32 cellular contexts compared by ENCODE assay signal in the genomic region with DNA sequence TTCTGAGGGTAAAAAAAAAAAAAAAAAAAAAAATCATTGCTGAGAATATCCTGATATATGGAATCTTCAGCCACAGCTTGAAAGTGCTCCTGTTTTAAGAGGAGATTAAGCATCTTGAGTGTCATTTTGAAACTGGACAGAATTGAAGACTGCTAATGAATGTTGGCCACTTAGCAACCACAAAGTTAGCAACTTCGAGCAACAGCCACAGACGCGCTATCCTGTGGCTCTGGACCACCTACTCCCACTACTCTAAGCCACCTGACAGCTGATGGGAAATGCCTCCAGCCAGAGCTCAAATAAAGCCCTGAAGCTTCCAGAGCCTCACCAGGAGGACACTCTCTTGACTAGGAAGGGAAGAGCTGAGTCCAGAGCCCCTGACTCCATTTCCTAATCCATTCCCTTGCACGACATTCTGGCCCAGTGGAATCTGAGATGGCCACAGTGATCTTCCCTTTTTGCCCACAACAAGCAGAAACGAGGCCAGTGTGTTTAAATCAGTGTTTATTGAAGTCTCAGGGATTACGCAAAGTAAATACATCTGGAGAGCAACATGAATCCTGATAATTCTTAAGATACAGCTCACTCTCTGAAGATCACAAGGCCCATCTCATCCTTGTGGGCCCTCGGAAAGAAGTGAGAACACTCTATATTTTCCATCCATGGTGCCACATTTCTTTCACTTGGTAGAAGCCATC. TPM values are rescaled to one million over a fixed set of nuclear protein-coding genes. Genes with fewer than 3 reads are reported as not detected.
DNase-seq lines count a peak whose midpoint lies in the region; ATAC-seq, FAIRE-seq and TF ChIP-seq lines count a peak whose summit lies in the region.
"Had no signal": no experiment of that assay in that cellular context is flagged by ENCODE, and none has a peak within 500 bp of the region (broad histone marks: within the 10 kb centered on the region; RNA-seq: fewer than 3 reads in every experiment).

No MANE protein-coding gene starts in this region.

- H3K27ac ChIP-seq in GM12878 (ENCODE audit: control insufficient read depth, insufficient read depth) (no peak overlapping the region), right lobe of liver (no peak overlapping the region), caudate nucleus (ENCODE audit: low read depth, low read length) (no peak overlapping the region), gastroesophageal sphincter (no peak overlapping the region), A673 (ENCODE audit: low read depth, low read length, poor library complexity, severe bottlenecking) (no peak overlapping the region)
- H3K27ac ChIP-seq: HL-60, thyroid gland had no signal

- H3K27me3 Mint-ChIP-seq in effector memory CD8-positive, alpha-beta T cell, result peaks cover 15 to 22% of the 10 kb centered on the region in 2 donors

- in situ Hi-C loops in GM12878 (cut with MboI), result no loop called here

- H3K27ac Mint-ChIP-seq in effector memory CD8-positive, alpha-beta T cell, result no peak overlapping the region
- H3K27ac Mint-ChIP-seq: activated CD8-positive, alpha-beta memory T cell treated with anti-CD3 and anti-CD28 coated beads, Interleukin-2, amount 10 ng/mL, durations not matched to agents 7 days and 5 days; activated naive CD4-positive, alpha-beta T cell treated with anti-CD3 and anti-CD28 coated beads for 36 hours; CD8-positive, alpha-beta T cell; HFFc6; stimulated activated naive CD8-positive, alpha-beta T cell treated with anti-CD3 and anti-CD28 coated beads, Interleukin-15, amount 100 ng/mL, for 72 hours; T-helper 2 cell treated with Interferon-gamma antibody and Interleukin-4, amounts not matched to agents 5 μg/mL and 100 μg/mL, for 36 hours had no signal

- intact Hi-C loops in GM12878 (cut with micrococcal nuclease; ENCODE audit: unreplicated experiment) (no loop called here), right lobe of liver (cut with DNase I) (loop anchor here in 1 of 2 donors (10.0 kb wide), 1 partner anchor 53 kb away; no protein-coding TSS in a partner anchor), A673 (cut with micrococcal nuclease; ENCODE audit: unreplicated experiment) (no loop called here)

- no peaks in the 10 kb centered on the region for H3K36me3 ChIP-seq in GM12878 (ENCODE audit: control insufficient read depth in 2 of 2, insufficient read depth in 2 of 2, low read length in 1 of 2)
- H3K36me3 ChIP-seq in right lobe of liver, result no peaks in the 10 kb centered on the region
- no peaks in the 10 kb centered on the region for H3K36me3 ChIP-seq in gastroesophageal sphincter
- H3K36me3 ChIP-seq in A673 (ENCODE audit: insufficient read depth, low read length, poor library complexity, severe bottlenecking), result no peaks in the 10 kb centered on the region
- H3K36me3 ChIP-seq: thyroid gland had no signal

- BruUV-seq in GM12878 (replicated peaks; lab: Mats Ljungman, UMichigan), result no TSS peak
- no TSS peak for BruUV-seq in A673 (replicated peaks; lab: Mats Ljungman, UMichigan)

- H3K4me1 ChIP-seq in GM12878 (ENCODE audit: control insufficient read depth, insufficient read depth, low read length), result no peaks in the 10 kb centered on the region
- H3K4me1 ChIP-seq in right lobe of liver, result peaks cover 0 to 4% (median 0%) of the 10 kb centered on the region in 4 donors
- H3K4me1 ChIP-seq in gastroesophageal sphincter, result no peaks in the 10 kb centered on the region
- H3K4me1 ChIP-seq in A673 (ENCODE audit: insufficient read depth, low read length, poor library complexity, severe bottlenecking), result no peaks in the 10 kb centered on the region
- H3K4me1 ChIP-seq: thyroid gland had no signal

- CTCF ChIA-PET in GM12878 (lab: Yijun Ruan, JAX), result interaction anchor here (0.5 to 0.7 kb wide), 2 partner anchors 121 to 781 kb away, joined by 3 to 4 read pairs; no protein-coding TSS in a partner anchor
- CTCF ChIA-PET in A673 (lab: Charles Lee), result no interaction called here

- peak; percentile 14 for DNase-seq in AG09309 (ENCODE audit: low read depth)
- peak; percentile 2 for DNase-seq in HS-5 (ENCODE audit: low read depth)
- DNase-seq in GM12878 (ENCODE audit: low read depth, low spot score), result no peak
- no peak for DNase-seq in right lobe of liver
- DNase-seq in effector memory CD8-positive, alpha-beta T cell, result no peak
- DNase-seq in caudate nucleus (lab: John Stamatoyannopoulos, UW), result no peak
- no peak for DNase-seq in A673 (ENCODE audit: low spot score)
- DNase-seq: activated CD4-positive, alpha-beta T cell treated with anti-CD3 and anti-CD28 coated beads, Interleukin-2, amount 50 U/mL, for 1 hour; activated CD8-positive, alpha-beta memory T cell treated with anti-CD3 and anti-CD28 coated beads, Interleukin-2, amount 10 ng/mL, durations not matched to agents 7 days and 5 days; activated naive CD4-positive, alpha-beta T cell treated with anti-CD3 and anti-CD28 coated beads for 36 hours; AML-193; anterior cingulate cortex; CD8-positive, alpha-beta T cell; DMS 273 treated with DMSO at 0.1 percent for 48 hours; HFFc6; midbrain; NCI-H1436 treated with DMSO at 0.1 percent for 48 hours; NCI-H526; stimulated activated naive CD8-positive, alpha-beta T cell treated with anti-CD3 and anti-CD28 coated beads, Interleukin-15, amount 100 ng/mL, for 72 hours; thyroid gland had no signal

- H2AFZ ChIP-seq in GM12878 (ENCODE audit: control insufficient read depth, low read depth, low read length), result no peak overlapping the region

- TF ChIP-seq CTCF in AG09309 (IDR thresholded peaks at IDR 0.05; ENCODE audit: control insufficient read depth, insufficient read depth, low read depth, low read length, missing control alignments), result no peak
- TF ChIP-seq CTCF in GM12878 (IDR thresholded peaks at IDR 0.05 in 2 of 3, conservative IDR thresholded peaks at IDR 0.05 in 1 of 3; ENCODE audit: control insufficient read depth in 2 of 3, extremely low read depth in 1 of 3, insufficient read depth in 1 of 3, low read depth in 3 of 3, low read length in 3 of 3), result no peak
- TF ChIP-seq CTCF in right lobe of liver (IDR thresholded peaks at IDR 0.05), result no peak
- TF ChIP-seq CTCF in gastroesophageal sphincter (IDR thresholded peaks at IDR 0.05), result no peak
- no peak for TF ChIP-seq CTCF in A673 (conservative IDR thresholded peaks at IDR 0.05; ENCODE audit: low read depth, low read length)

- H3K9ac ChIP-seq in GM12878 (ENCODE audit: control insufficient read depth, insufficient read depth, low read length), result no peak overlapping the region

- RAD21 ChIA-PET in GM12878 (lab: Charles Lee; ENCODE audit: unreplicated experiment), result no interaction called here

- H3K4me1 Mint-ChIP-seq in effector memory CD8-positive, alpha-beta T cell (ENCODE audit: low read depth in 2 of 2), result no peaks in the 10 kb centered on the region
- H3K4me1 Mint-ChIP-seq: activated CD8-positive, alpha-beta memory T cell treated with anti-CD3 and anti-CD28 coated beads, Interleukin-2, amount 10 ng/mL, durations not matched to agents 7 days and 5 days; central memory CD8-positive, alpha-beta T cell; IgD-negative memory B cell; stimulated activated naive CD8-positive, alpha-beta T cell treated with anti-CD3 and anti-CD28 coated beads, Interleukin-15, amount 100 ng/mL, for 72 hours had no signal

- H3K4me3 Mint-ChIP-seq in effector memory CD8-positive, alpha-beta T cell, result no peak overlapping the region
- H3K4me3 Mint-ChIP-seq: activated CD8-positive, alpha-beta memory T cell treated with anti-CD3 and anti-CD28 coated beads, Interleukin-2, amount 10 ng/mL, durations not matched to agents 7 days and 5 days; activated naive CD4-positive, alpha-beta T cell treated with anti-CD3 and anti-CD28 coated beads for 36 hours; CD8-positive, alpha-beta T cell; central memory CD8-positive, alpha-beta T cell; HFFc6; IgD-negative memory B cell; stimulated activated naive CD8-positive, alpha-beta T cell treated with anti-CD3 and anti-CD28 coated beads, Interleukin-15, amount 100 ng/mL, for 72 hours; T-helper 2 cell treated with Interferon-gamma antibody and Interleukin-4, amounts not matched to agents 5 μg/mL and 100 μg/mL, for 36 hours had no signal

- no peaks in the 10 kb centered on the region for H3K9me3 Mint-ChIP-seq in effector memory CD8-positive, alpha-beta T cell
- H3K9me3 Mint-ChIP-seq: activated naive CD4-positive, alpha-beta T cell treated with anti-CD3 and anti-CD28 coated beads for 36 hours; CD8-positive, alpha-beta T cell; central memory CD8-positive, alpha-beta T cell; HFFc6; stimulated activated naive CD8-positive, alpha-beta T cell treated with anti-CD3 and anti-CD28 coated beads, Interleukin-15, amount 100 ng/mL, for 72 hours; T-helper 2 cell treated with Interferon-gamma antibody and Interleukin-4, amounts not matched to agents 5 μg/mL and 100 μg/mL, for 36 hours had no signal

- H3K4me3 ChIP-seq in AG09309 (ENCODE audit: control insufficient read depth, low read depth, low read length) (no peak overlapping the region), GM12878 (no peak overlapping the region), right lobe of liver (no peak overlapping the region), gastroesophageal sphincter (no peak overlapping the region), A673 (ENCODE audit: low read depth, low read length, poor library complexity, severe bottlenecking) (no peak overlapping the region)
- H3K4me3 ChIP-seq: thyroid gland had no signal

- H3K9me3 ChIP-seq in GM12878 (replicated peaks; ENCODE audit: control insufficient read depth, insufficient read depth, low read length) (no peaks in the 10 kb centered on the region), right lobe of liver (no peaks in the 10 kb centered on the region), gastroesophageal sphincter (peaks cover 0 to under 1% (median 0%) of the 10 kb centered on the region in 3 donors), A673 (ENCODE audit: low read depth, low read length, poor library complexity, severe bottlenecking) (no peaks in the 10 kb centered on the region)
- H3K9me3 ChIP-seq: thyroid gland had no signal

- no peak for TF ChIP-seq RAD21 in GM12878 (IDR thresholded peaks at IDR 0.05; ENCODE audit: insufficient read depth, low read depth, low read length)

- ATAC-seq in GM12878, result no peak
- peak in 3 of 4 donors; percentile 28 to 37 (median 33) for ATAC-seq in right lobe of liver
- no peak for ATAC-seq in effector memory CD8-positive, alpha-beta T cell (replicated peaks)
- no peak for ATAC-seq in gastroesophageal sphincter
- ATAC-seq: activated CD8-positive, alpha-beta memory T cell treated with anti-CD3 and anti-CD28 coated beads, Interleukin-2, amount 10 ng/mL, durations not matched to agents 7 days and 5 days; CD8-positive, alpha-beta T cell; sciatic nerve; stimulated activated naive CD8-positive, alpha-beta T cell treated with anti-CD3 and anti-CD28 coated beads, Interleukin-15, amount 100 ng/mL, for 72 hours had no signal

- no peaks in the 10 kb centered on the region for H3K79me2 ChIP-seq in GM12878 (ENCODE audit: control insufficient read depth, insufficient read depth, low read length)

- FAIRE-seq in GM12878 (lab: Jason Lieb, UNC), result no peak
- FAIRE-seq: keratinocyte had no signal

- TF ChIP-seq EP300 in GM12878 (IDR thresholded peaks at IDR 0.05; ENCODE audit: borderline replicate concordance in 1 of 2, control insufficient read depth in 1 of 2, low read depth in 2 of 2, low read length in 2 of 2) (no peak), gastroesophageal sphincter (IDR thresholded peaks at IDR 0.05) (no peak)

- no peaks in the 10 kb centered on the region for H4K20me1 ChIP-seq in GM12878 (ENCODE audit: control insufficient read depth, insufficient read depth)

- POLR2A ChIA-PET in GM12878 (lab: Charles Lee), result no interaction called here
- POLR2A ChIA-PET in A673 (lab: Charles Lee; ENCODE audit: low non-redundant PET), result no interaction called here

- no peak for TF ChIP-seq POLR2A in GM12878 (IDR thresholded peaks at IDR 0.05; ENCODE audit: low read depth, low read length)
- no peak for TF ChIP-seq POLR2A in right lobe of liver (IDR thresholded peaks at IDR 0.05)
- TF ChIP-seq POLR2A in gastroesophageal sphincter (IDR thresholded peaks at IDR 0.05), result no peak

- H3K4me2 ChIP-seq in GM12878 (ENCODE audit: control insufficient read depth, insufficient read depth), result no peak overlapping the region

- H3K27me3 ChIP-seq in GM12878 (replicated peaks in 1 of 2; ENCODE audit: control insufficient read depth in 2 of 2, insufficient read depth in 2 of 2, low read length in 1 of 2) (no peaks in the 10 kb centered on the region), right lobe of liver (no peaks in the 10 kb centered on the region), gastroesophageal sphincter (no peaks in the 10 kb centered on the region), A673 (replicated peaks; ENCODE audit: insufficient read depth, low read depth, low read length, poor library complexity) (no peaks in the 10 kb centered on the region)
- H3K27me3 ChIP-seq: thyroid gland had no signal

- WGBS in GM12878 (ENCODE audit: insufficient coverage, insufficient replicate concordance, low lambda C conversion rate, missing lambda C conversion rate), result 44% methylated on average over 7 of the region's 7 CpGs
- WGBS in right lobe of liver (ENCODE audit: insufficient coverage, low coverage, low lambda C conversion rate, missing lambda C conversion rate), result 76% methylated on average over 6 of the region's 7 CpGs
- 93 to 100% methylated on average over 3 to 5 of the region's 7 CpGs for WGBS in gastroesophageal sphincter (ENCODE audit: low coverage in 1 of 2), 2 donors

- no peaks in the 10 kb centered on the region for H3K36me3 Mint-ChIP-seq in effector memory CD8-positive, alpha-beta T cell (ENCODE audit: insufficient read depth)
- H3K36me3 Mint-ChIP-seq: activated CD8-positive, alpha-beta memory T cell treated with anti-CD3 and anti-CD28 coated beads, Interleukin-2, amount 10 ng/mL, durations not matched to agents 7 days and 5 days; CD8-positive, alpha-beta T cell; IgD-negative memory B cell had no signal

- SMC1A ChIA-PET in GM12878 (lab: Charles Lee; ENCODE audit: uncharacterized antibody, unreplicated experiment), result interaction anchor here (1.2 kb wide), 1 partner anchor 64 kb away, joined by 3 read pairs; no protein-coding TSS in a partner anchor

RNA-seq across cellular contexts. Expression of gene TMEM212, which starts 58.6 kb away (rescaled TPM):
- total RNA-seq in GM12878 (2013; cell fraction: nucleolus; rRNA removed), result not detected in 2 replicates
- total RNA-seq in GM12878 (2014; rRNA removed) (not detected in 2 replicates), GM12878 (2014; rRNA removed; fragmentation: Illumina TruSeq; extraction: Trizol) (not detected in 2 replicates), GM12878 (2021) (not detected in 2 replicates), right lobe of liver (not detected), gastroesophageal sphincter (not detected), A673 (2021) (not detected in 2 replicates)
- polyA plus RNA-seq in GM12878 (2011; ENCODE audit: low read depth), result not detected
- polyA plus RNA-seq in GM12878 (2011; rRNA removed) (0.35 TPM in 1 of 2 replicates, not detected in the other), GM12878 (2014; fragmentation: Illumina TruSeq; extraction: Trizol) (not detected in 2 replicates), GM12878 (2014; fragmentation: Nextera tagmentation; extraction: Ambion mirVana) (not detected), GM12878 (2014; rRNA removed) (not detected in 2 replicates), GM12878 (2016; fragmentation: Nextera tagmentation; extraction: Ambion mirVana) (not detected)
- polyA plus RNA-seq in GM12878 (2011; cell fraction: cytosol; rRNA removed), result not detected in 2 replicates
- not detected in 2 replicates for polyA plus RNA-seq in GM12878 (2011; cell fraction: nucleus; rRNA removed)
- not detected in 2 replicates for polyA plus RNA-seq in GM12878 (2012)
- polyA minus RNA-seq in GM12878 (2011; rRNA and poly(A)+ RNA removed), result not detected in 2 replicates
- not detected in 2 replicates for polyA minus RNA-seq in GM12878 (2011; cell fraction: cytosol; rRNA and poly(A)+ RNA removed)
- polyA minus RNA-seq in GM12878 (2011; cell fraction: nucleus; rRNA and poly(A)+ RNA removed), result not detected in 2 replicates
- total RNA-seq: activated CD8-positive, alpha-beta memory T cell treated with anti-CD3 and anti-CD28 coated beads, Interleukin-2, amount 10 ng/mL, durations not matched to agents 7 days and 5 days; activated naive CD4-positive, alpha-beta T cell treated with anti-CD3 and anti-CD28 coated beads for 36 hours; CD8-positive, alpha-beta T cell; epithelial cell of proximal tubule; HFFc6; liver; M059J; posterior vena cava; sciatic nerve; thyroid gland had no signal
- polyA plus RNA-seq: IgD-negative memory B cell, keratinocyte, liver, neural cell had no signal

Comparison
In these comparisons a context has a peak if more than half of its experiments do, and no peak if none do; other contexts are left out.
1. DNase-seq: peak in AG09309 (single experiment) and HS-5 (single experiment); none in GM12878 (single experiment), right lobe of liver (0 of 3), effector memory CD8-positive, alpha-beta T cell (0 of 3), caudate nucleus (0 of 61) and A673 (single experiment).
2. ATAC-seq: peak in right lobe of liver (3 of 4); none in GM12878 (single experiment), effector memory CD8-positive, alpha-beta T cell (single experiment) and gastroesophageal sphincter (single experiment).